ENCODE assay signal across 1 cellular context in genomic region chr5:90909091-90909503, GRCh38.
TF ChIP-seq lines count a peak whose summit lies in the region.

No MANE protein-coding gene starts in this region.

TF ChIP-seq in H1, 55 proteins besides CTCF, POLR2A, EP300 and RAD21:
- TF ChIP-seq RNF2 (IDR thresholded peaks at IDR 0.05; ENCODE audit: borderline replicate concordance, low read depth, low read length, missing control alignments, poor library complexity, severe bottlenecking) (no peak), FOSL1 (IDR thresholded peaks at IDR 0.05; ENCODE audit: insufficient read depth, low read depth, low read length) (no peak)
